In the genomic region with DNA sequence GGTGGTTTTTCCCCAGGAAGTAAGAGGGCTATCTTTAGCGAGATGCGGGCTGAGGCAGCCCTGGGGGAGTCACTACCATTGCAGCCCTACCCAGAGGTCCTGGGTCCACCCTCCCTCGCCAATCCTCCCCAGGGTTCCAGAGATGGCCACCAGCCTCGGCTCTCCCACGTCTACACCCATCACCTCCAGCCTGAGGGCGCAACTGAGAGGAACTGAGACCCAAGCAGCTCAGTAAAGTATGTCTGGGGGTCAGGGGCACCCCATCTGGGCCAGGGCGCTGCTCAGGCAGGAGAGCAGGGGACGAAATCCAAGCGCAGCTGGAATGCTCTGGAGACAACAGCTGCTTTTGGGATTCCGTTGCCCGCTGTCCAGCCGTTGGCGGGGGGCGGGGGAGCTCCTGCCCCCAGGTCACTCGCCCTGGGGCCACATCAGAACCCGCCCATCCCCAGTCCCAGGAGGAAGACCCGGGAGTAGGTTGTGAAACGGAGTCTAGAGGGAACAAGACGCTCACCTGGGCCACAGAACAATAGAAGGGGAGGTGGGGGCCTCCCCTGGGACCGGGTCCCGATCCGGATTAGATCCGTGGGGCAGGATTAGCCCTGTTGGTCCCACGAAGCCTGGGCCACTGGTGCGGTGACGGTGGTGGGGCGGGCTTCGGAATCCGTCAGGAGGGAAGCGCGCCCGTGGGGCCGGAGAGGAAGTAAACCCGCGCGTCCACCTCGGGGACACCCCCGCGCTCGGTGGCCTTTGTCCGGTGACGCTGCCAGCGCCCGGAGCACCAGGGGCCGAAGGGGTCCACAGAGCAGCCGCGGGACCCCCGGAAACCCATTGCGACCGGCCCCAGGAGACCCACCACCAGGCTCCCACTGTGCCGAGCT, we compare ENCODE assay signal across 1 cellular context.
TF ChIP-seq lines count a peak whose summit lies in the region.

No MANE protein-coding gene starts in this region.

TF ChIP-seq in HEK293, 187 proteins besides CTCF, POLR2A, EP300 and RAD21 (continued from another document):
- TF ChIP-seq ZNF449 (tag by site-specific recombination; IDR thresholded peaks at IDR 0.05) = no peak
- TF ChIP-seq REST (tag by site-specific recombination; IDR thresholded peaks at IDR 0.05) = peak; percentile 69
- peak; percentile 83 for TF ChIP-seq GLIS1 (tag by site-specific recombination; IDR thresholded peaks at IDR 0.05)
- no peak for TF ChIP-seq ZNF768 (tag by site-specific recombination; IDR thresholded peaks at IDR 0.05)
- TF ChIP-seq SP2 (tag by site-specific recombination; IDR thresholded peaks at IDR 0.05) = peak; percentile 39; the same call in 1 of the 2 replicates
- TF ChIP-seq, protein P1, sequence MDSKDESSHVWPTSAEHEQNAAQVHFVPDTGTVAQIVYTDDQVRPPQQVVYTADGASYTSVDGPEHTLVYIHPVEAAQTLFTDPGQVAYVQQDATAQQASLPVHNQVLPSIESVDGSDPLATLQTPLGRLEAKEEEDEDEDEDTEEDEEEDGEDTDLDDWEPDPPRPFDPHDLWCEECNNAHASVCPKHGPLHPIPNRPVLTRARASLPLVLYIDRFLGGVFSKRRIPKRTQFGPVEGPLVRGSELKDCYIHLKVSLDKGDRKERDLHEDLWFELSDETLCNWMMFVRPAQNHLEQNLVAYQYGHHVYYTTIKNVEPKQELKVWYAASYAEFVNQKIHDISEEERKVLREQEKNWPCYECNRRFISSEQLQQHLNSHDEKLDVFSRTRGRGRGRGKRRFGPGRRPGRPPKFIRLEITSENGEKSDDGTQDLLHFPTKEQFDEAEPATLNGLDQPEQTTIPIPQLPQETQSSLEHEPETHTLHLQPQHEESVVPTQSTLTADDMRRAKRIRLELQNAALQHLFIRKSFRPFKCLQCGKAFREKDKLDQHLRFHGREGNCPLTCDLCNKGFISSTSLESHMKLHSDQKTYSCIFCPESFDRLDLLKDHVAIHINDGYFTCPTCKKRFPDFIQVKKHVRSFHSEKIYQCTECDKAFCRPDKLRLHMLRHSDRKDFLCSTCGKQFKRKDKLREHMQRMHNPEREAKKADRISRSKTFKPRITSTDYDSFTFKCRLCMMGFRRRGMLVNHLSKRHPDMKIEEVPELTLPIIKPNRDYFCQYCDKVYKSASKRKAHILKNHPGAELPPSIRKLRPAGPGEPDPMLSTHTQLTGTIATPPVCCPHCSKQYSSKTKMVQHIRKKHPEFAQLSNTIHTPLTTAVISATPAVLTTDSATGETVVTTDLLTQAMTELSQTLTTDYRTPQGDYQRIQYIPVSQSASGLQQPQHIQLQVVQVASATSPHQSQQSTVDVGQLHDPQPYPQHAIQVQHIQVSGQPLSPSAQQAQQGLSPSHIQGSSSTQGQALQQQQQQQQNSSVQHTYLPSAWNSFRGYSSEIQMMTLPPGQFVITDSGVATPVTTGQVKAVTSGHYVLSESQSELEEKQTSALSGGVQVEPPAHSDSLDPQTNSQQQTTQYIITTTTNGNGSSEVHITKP (tag by site-specific recombination; IDR thresholded peaks at IDR 0.05) = peak; percentile 97
- TF ChIP-seq, protein P2, sequence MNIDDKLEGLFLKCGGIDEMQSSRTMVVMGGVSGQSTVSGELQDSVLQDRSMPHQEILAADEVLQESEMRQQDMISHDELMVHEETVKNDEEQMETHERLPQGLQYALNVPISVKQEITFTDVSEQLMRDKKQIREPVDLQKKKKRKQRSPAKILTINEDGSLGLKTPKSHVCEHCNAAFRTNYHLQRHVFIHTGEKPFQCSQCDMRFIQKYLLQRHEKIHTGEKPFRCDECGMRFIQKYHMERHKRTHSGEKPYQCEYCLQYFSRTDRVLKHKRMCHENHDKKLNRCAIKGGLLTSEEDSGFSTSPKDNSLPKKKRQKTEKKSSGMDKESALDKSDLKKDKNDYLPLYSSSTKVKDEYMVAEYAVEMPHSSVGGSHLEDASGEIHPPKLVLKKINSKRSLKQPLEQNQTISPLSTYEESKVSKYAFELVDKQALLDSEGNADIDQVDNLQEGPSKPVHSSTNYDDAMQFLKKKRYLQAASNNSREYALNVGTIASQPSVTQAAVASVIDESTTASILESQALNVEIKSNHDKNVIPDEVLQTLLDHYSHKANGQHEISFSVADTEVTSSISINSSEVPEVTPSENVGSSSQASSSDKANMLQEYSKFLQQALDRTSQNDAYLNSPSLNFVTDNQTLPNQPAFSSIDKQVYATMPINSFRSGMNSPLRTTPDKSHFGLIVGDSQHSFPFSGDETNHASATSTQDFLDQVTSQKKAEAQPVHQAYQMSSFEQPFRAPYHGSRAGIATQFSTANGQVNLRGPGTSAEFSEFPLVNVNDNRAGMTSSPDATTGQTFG (tag by site-specific recombination; IDR thresholded peaks at IDR 0.05; ENCODE audit: borderline replicate concordance) = no peak
- TF ChIP-seq GLIS2 (tag by site-specific recombination; IDR thresholded peaks at IDR 0.05) = peak; percentile 86
- TF ChIP-seq ZNF423 (tag by site-specific recombination; IDR thresholded peaks at IDR 0.05) = 0 out of 2 replicates have a peak, but pooled peaks have one; percentile 11
- peak; percentile 48; the same call in 1 of the 2 replicates for TF ChIP-seq EGR2 (tag by site-specific recombination; IDR thresholded peaks at IDR 0.05; ENCODE audit: low read depth)
- no peak for TF ChIP-seq ZNF670 (tag by site-specific recombination; IDR thresholded peaks at IDR 0.05; ENCODE audit: low read depth)
- TF ChIP-seq, protein P3, sequence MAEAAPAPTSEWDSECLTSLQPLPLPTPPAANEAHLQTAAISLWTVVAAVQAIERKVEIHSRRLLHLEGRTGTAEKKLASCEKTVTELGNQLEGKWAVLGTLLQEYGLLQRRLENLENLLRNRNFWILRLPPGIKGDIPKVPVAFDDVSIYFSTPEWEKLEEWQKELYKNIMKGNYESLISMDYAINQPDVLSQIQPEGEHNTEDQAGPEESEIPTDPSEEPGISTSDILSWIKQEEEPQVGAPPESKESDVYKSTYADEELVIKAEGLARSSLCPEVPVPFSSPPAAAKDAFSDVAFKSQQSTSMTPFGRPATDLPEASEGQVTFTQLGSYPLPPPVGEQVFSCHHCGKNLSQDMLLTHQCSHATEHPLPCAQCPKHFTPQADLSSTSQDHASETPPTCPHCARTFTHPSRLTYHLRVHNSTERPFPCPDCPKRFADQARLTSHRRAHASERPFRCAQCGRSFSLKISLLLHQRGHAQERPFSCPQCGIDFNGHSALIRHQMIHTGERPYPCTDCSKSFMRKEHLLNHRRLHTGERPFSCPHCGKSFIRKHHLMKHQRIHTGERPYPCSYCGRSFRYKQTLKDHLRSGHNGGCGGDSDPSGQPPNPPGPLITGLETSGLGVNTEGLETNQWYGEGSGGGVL (tag by site-specific recombination; IDR thresholded peaks at IDR 0.05) = 0 out of 2 replicates have a peak, but pooled peaks have one; percentile 5
- no peak for TF ChIP-seq ZNF639 (tag by site-specific recombination; IDR thresholded peaks at IDR 0.05)
- no peak; the same call in 1 of the 2 replicates for TF ChIP-seq KLF9 (tag by site-specific recombination; IDR thresholded peaks at IDR 0.05; ENCODE audit: low read depth)
- TF ChIP-seq ZNF548 (tag by site-specific recombination; IDR thresholded peaks at IDR 0.05) = no peak
- TF ChIP-seq BCL11B (tag by site-specific recombination; IDR thresholded peaks at IDR 0.05; ENCODE audit: low read depth) = 0 out of 2 replicates have a peak, but pooled peaks have one; percentile 14
- peak; percentile 62; the same call in 1 of the 2 replicates for TF ChIP-seq PATZ1 (tag by site-specific recombination; IDR thresholded peaks at IDR 0.05)
- TF ChIP-seq ZBTB26 (tag by site-specific recombination; optimal IDR thresholded peaks at IDR 0.05) = peak; percentile 70
- peak; percentile 64; the same call in 1 of the 2 replicates for TF ChIP-seq ZNF76 (tag by site-specific recombination; IDR thresholded peaks at IDR 0.05; ENCODE audit: borderline replicate concordance, low read depth)
- TF ChIP-seq, protein P4, sequence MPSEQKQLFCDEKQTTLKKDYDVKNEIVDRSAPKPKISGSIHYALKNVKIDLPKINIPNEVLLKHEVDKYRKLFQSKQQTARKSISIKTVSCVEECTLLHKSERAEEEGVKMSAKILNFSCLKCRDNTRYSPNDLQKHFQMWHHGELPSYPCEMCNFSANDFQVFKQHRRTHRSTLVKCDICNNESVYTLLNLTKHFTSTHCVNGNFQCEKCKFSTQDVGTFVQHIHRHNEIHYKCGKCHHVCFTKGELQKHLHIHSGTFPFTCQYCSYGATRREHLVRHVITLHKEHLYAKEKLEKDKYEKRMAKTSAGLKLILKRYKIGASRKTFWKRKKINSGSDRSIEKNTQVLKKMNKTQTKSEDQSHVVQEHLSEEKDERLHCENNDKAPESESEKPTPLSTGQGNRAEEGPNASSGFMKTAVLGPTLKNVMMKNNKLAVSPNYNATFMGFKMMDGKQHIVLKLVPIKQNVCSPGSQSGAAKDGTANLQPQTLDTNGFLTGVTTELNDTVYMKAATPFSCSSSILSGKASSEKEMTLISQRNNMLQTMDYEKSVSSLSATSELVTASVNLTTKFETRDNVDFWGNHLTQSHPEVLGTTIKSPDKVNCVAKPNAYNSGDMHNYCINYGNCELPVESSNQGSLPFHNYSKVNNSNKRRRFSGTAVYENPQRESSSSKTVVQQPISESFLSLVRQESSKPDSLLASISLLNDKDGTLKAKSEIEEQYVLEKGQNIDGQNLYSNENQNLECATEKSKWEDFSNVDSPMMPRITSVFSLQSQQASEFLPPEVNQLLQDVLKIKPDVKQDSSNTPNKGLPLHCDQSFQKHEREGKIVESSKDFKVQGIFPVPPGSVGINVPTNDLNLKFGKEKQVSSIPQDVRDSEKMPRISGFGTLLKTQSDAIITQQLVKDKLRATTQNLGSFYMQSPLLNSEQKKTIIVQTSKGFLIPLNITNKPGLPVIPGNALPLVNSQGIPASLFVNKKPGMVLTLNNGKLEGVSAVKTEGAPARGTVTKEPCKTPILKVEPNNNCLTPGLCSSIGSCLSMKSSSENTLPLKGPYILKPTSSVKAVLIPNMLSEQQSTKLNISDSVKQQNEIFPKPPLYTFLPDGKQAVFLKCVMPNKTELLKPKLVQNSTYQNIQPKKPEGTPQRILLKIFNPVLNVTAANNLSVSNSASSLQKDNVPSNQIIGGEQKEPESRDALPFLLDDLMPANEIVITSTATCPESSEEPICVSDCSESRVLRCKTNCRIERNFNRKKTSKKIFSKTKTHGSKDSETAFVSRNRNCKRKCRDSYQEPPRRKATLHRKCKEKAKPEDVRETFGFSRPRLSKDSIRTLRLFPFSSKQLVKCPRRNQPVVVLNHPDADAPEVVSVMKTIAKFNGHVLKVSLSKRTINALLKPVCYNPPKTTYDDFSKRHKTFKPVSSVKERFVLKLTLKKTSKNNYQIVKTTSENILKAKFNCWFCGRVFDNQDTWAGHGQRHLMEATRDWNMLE (tag by site-specific recombination; conservative IDR thresholded peaks at IDR 0.05; ENCODE audit: low read depth) = no peak
